In the genomic region with DNA sequence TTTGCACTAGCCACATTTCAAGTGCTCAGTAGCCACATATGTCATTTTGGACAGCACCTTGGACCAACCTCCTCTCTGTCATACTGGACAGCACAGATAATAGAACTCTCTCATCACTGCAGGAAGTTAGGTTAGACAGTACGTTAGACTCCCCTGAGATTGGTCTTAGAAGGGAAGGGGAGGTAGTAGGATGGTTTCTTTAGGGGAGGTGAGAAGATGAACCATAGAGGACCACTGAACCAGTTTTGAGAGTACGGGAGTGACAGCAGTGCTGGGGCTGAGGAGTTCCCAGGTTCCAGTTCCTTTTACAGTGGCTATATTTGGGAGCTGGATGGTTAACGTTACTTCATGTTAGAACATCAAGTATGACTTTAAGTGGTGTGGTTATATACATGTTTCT, we compare ENCODE assay signal across 12 cellular contexts. TPM values are rescaled to one million over a fixed set of nuclear protein-coding genes. Genes with fewer than 3 reads are reported as not detected.
DNase-seq lines count a peak whose midpoint lies in the region; ATAC-seq and TF ChIP-seq lines count a peak whose summit lies in the region.
"Had no signal": no experiment of that assay in that cellular context is flagged by ENCODE, and none has a peak within 500 bp of the region (broad histone marks: within the 10 kb centered on the region; RNA-seq: fewer than 3 reads in every experiment).

No MANE protein-coding gene starts in this region.

- H3K27ac ChIP-seq in left ventricle myocardium inferior (replicated peaks) (peak overlapping the region; percentile 43), sigmoid colon (peak overlapping the region in 2 of 4 donors; percentile 48 to 51)
- H3K27ac ChIP-seq: stomach had no signal

- TF ChIP-seq EP300 in sigmoid colon (IDR thresholded peaks at IDR 0.05) = no peak

- no peak for TF ChIP-seq CTCF in left ventricle myocardium inferior (IDR thresholded peaks at IDR 0.05; ENCODE audit: borderline replicate concordance)
- TF ChIP-seq CTCF in sigmoid colon (IDR thresholded peaks at IDR 0.05) = no peak

- WGBS in sigmoid colon, 2 donors = 70 to 88% methylated on average over 3 of the region's 3 CpGs

- intact Hi-C loops in left ventricle myocardium inferior (cut with micrococcal nuclease) (no loop called here), posterior vena cava (cut with DNase I) (no loop called here), sigmoid colon (cut with DNase I) (no loop called here)

- no peak for DNase-seq in left ventricle myocardium inferior
- DNase-seq in posterior vena cava (ENCODE audit: low spot score) = no peak
- DNase-seq in sigmoid colon = no peak
- no peak for DNase-seq in activated CD4-positive, alpha-beta T cell treated with anti-CD3 and anti-CD28 coated beads for 1 hour
- no peak for DNase-seq in NCI-H2171 (lab: John Stamatoyannopoulos, UW)
- DNase-seq: activated naive CD4-positive, alpha-beta T cell treated with anti-CD3 and anti-CD28 coated beads, Interleukin-2, amount 50 U/mL, for 16 hours; NCI-H1417; stimulated activated CD4-positive, alpha-beta T cell treated with anti-CD3 and anti-CD28 coated beads, Interleukin-15, amount 100 ng/mL, for 24 hours; stomach had no signal

- H3K36me3 ChIP-seq in left ventricle myocardium inferior = no peaks in the 10 kb centered on the region
- no peaks in the 10 kb centered on the region for H3K36me3 ChIP-seq in sigmoid colon
- H3K36me3 ChIP-seq: stomach had no signal

- H3K9me3 ChIP-seq in left ventricle myocardium inferior (replicated peaks) (no peaks in the 10 kb centered on the region), sigmoid colon (no peaks in the 10 kb centered on the region)
- H3K9me3 ChIP-seq: stomach had no signal

- TF ChIP-seq POLR2A in sigmoid colon (IDR thresholded peaks at IDR 0.05) = no peak

- H3K4me1 ChIP-seq in left ventricle myocardium inferior (peaks cover 82% of the 10 kb centered on the region), sigmoid colon (peaks cover 0 to 60% (median 43%) of the 10 kb centered on the region in 4 donors)

- H3K4me3 ChIP-seq in left ventricle myocardium inferior = peak overlapping the region; percentile 14
- H3K4me3 ChIP-seq in sigmoid colon = no peak overlapping the region
- H3K4me3 ChIP-seq: stomach had no signal

- no peaks in the 10 kb centered on the region for H3K27me3 ChIP-seq in left ventricle myocardium inferior (ENCODE audit: low read depth)
- no peaks in the 10 kb centered on the region for H3K27me3 ChIP-seq in sigmoid colon
- H3K27me3 ChIP-seq: stomach had no signal

- ATAC-seq in GM18502 (IDR thresholded peaks at IDR 0.05; ENCODE audit: poor library complexity, unreplicated experiment) (peak; percentile 52), GM21576 (IDR thresholded peaks at IDR 0.05; ENCODE audit: unreplicated experiment) (peak; percentile 49), HG03442 (IDR thresholded peaks at IDR 0.05; ENCODE audit: unreplicated experiment) (peak; percentile 47)

RNA-seq across cellular contexts. Expression of a gene that starts 7.8 kb away (rescaled TPM):
- total RNA-seq in left ventricle myocardium inferior (25.8 TPM), posterior vena cava (10 to 100 TPM; 58.7 to 67.5 TPM), sigmoid colon (100 to 1,000 TPM in 1 of 4 donors, 10 to 100 TPM in 3; 44.7 to 154 (median 49.4) TPM)
- 10 to 100 TPM in 1 of 3 donors, 1 to 10 TPM in 2; 4.8 to 15.7 (median 5.5) TPM for polyA plus RNA-seq in sigmoid colon

RNA-seq across cellular contexts. Expression of a gene that starts 49.2 kb away (rescaled TPM):
- 78.7 TPM for total RNA-seq in left ventricle myocardium inferior
- 10 to 100 TPM; 56.2 to 75.1 TPM for total RNA-seq in posterior vena cava
- total RNA-seq in sigmoid colon = 10 to 100 TPM; 46.4 to 63.9 (median 51.8) TPM
- 10 to 100 TPM; 11.4 to 15.7 (median 13.2) TPM for polyA plus RNA-seq in sigmoid colon
